8 cellular contexts compared by ENCODE assay signal in genomic region chr12:88035907-88036289, GRCh38. TPM values are rescaled to one million over a fixed set of nuclear protein-coding genes. Genes with fewer than 3 reads are reported as not detected.
DNase-seq lines count a peak whose midpoint lies in the region; ATAC-seq and TF ChIP-seq lines count a peak whose summit lies in the region.

No MANE protein-coding gene starts in this region.

- CTCF ChIA-PET in HEK293 (lab: Yijun Ruan, JAX) = interaction anchor here (0.6 kb wide), 1 partner anchor 358 kb away, joined by 3 read pairs; no protein-coding TSS in a partner anchor

- H3K4me3 Mint-ChIP-seq in effector memory CD8-positive, alpha-beta T cell = peak overlapping the region; percentile 94 to 95
- H3K4me3 Mint-ChIP-seq in natural killer cell treated with Interleukin-12 subunit alpha and Interleukin-12 subunit beta and Interleukin-15 and Interleukin-18, amount 100 ng/mL, for 72 hours = peak overlapping the region; percentile 96

- peaks cover 17 to 52% of the 10 kb centered on the region in 2 donors for H3K4me1 Mint-ChIP-seq in effector memory CD8-positive, alpha-beta T cell (ENCODE audit: low read depth in 2 of 2)
- H3K4me1 Mint-ChIP-seq in natural killer cell treated with Interleukin-12 subunit alpha and Interleukin-12 subunit beta and Interleukin-15 and Interleukin-18, amount 100 ng/mL, for 72 hours (ENCODE audit: low read depth in 2 of 2) = peaks cover 20 to 24% of the 10 kb centered on the region in 2 donors

- peak; percentile 15 for ATAC-seq in GM18517 (IDR thresholded peaks at IDR 0.05; ENCODE audit: unreplicated experiment)
- ATAC-seq in effector memory CD8-positive, alpha-beta T cell (replicated peaks) = peak; percentile 9
- ATAC-seq in natural killer cell treated with Interleukin-12 subunit alpha and Interleukin-12 subunit beta and Interleukin-15 and Interleukin-18, amount 100 ng/mL, for 72 hours = peak in 1 of 2 donors; percentile 1

- no peak for TF ChIP-seq CTCF in HEK293 (tag by site-specific recombination; IDR thresholded peaks at IDR 0.05)

- POLR2A ChIA-PET in HEK293 (lab: Yijun Ruan, JAX) = interaction anchor here (0.6 kb wide), 1 partner anchor 12 kb away, joined by 4 read pairs; no protein-coding TSS in a partner anchor

- H3K4me1 ChIP-seq in HEK293 (ENCODE audit: control insufficient read depth, insufficient read depth, low read length) = peaks cover 7% of the 10 kb centered on the region; the same call in 1 of the 2 replicates

- H3K36me3 ChIP-seq in HEK293 (ENCODE audit: control insufficient read depth in 2 of 2, insufficient read depth in 1 of 2, low read length in 2 of 2) = peaks cover 0 to 3% of the 10 kb centered on the region in 2 experiments; a peak in 1 of 3 replicates

- H3K27me3 Mint-ChIP-seq in effector memory CD8-positive, alpha-beta T cell = no peaks in the 10 kb centered on the region
- no peaks in the 10 kb centered on the region for H3K27me3 Mint-ChIP-seq in natural killer cell treated with Interleukin-12 subunit alpha and Interleukin-12 subunit beta and Interleukin-15 and Interleukin-18, amount 100 ng/mL, for 72 hours

- H3K27ac ChIP-seq in HEK293 (ENCODE audit: extremely low read depth, low read depth, low read length) = peak overlapping the region; percentile 65

- DNase-seq in NCI-H69 (lab: John Stamatoyannopoulos, UW) = peak; percentile 64
- no peak for DNase-seq in effector memory CD8-positive, alpha-beta T cell
- DNase-seq in natural killer cell treated with Interleukin-12 subunit alpha and Interleukin-12 subunit beta and Interleukin-15 and Interleukin-18, amount 100 ng/mL, for 72 hours (ENCODE audit: low spot score) = no peak
- no peak for DNase-seq in amniotic stem cell (lab: John Stamatoyannopoulos, UW)
- DNase-seq in SHP77 treated with DMSO at 0.1 percent for 48 hours (lab: John Stamatoyannopoulos, UW) = no peak
- DNase-seq in HCEC 1CT = no peak

- peak overlapping the region; percentile 87 for H3K4me3 ChIP-seq in HEK293 (ENCODE audit: low read depth, low read length)

- H3K9me3 Mint-ChIP-seq in effector memory CD8-positive, alpha-beta T cell = no peaks in the 10 kb centered on the region
- no peaks in the 10 kb centered on the region for H3K9me3 Mint-ChIP-seq in natural killer cell treated with Interleukin-12 subunit alpha and Interleukin-12 subunit beta and Interleukin-15 and Interleukin-18, amount 100 ng/mL, for 72 hours

- no peaks in the 10 kb centered on the region for H3K9me3 ChIP-seq in HEK293 (ENCODE audit: control insufficient read depth, insufficient read depth, low read depth, low read length)

- peaks cover 14% of the 10 kb centered on the region for H3K36me3 Mint-ChIP-seq in effector memory CD8-positive, alpha-beta T cell (ENCODE audit: insufficient read depth)
- H3K36me3 Mint-ChIP-seq in natural killer cell treated with Interleukin-12 subunit alpha and Interleukin-12 subunit beta and Interleukin-15 and Interleukin-18, amount 100 ng/mL, for 72 hours = no peaks in the 10 kb centered on the region

- H3K27ac Mint-ChIP-seq in effector memory CD8-positive, alpha-beta T cell = peak overlapping the region; percentile 92
- peak overlapping the region; percentile 78 to 90 for H3K27ac Mint-ChIP-seq in natural killer cell treated with Interleukin-12 subunit alpha and Interleukin-12 subunit beta and Interleukin-15 and Interleukin-18, amount 100 ng/mL, for 72 hours

TF ChIP-seq in HEK293, 187 proteins besides CTCF, POLR2A, EP300 and RAD21:
- TF ChIP-seq PRDM10 (tag by site-specific recombination; IDR thresholded peaks at IDR 0.05) (peak; percentile 82), ZNF292 (tag by site-specific recombination; IDR thresholded peaks at IDR 0.05; ENCODE audit: borderline replicate concordance, low read depth) (no peak), ZNF274 (IDR thresholded peaks at IDR 0.05; ENCODE audit: low read length) (no peak), ZNF274 (tag by site-specific recombination; IDR thresholded peaks at IDR 0.05; ENCODE audit: borderline replicate concordance) (no peak), ZBTB8A (tag by site-specific recombination; IDR thresholded peaks at IDR 0.05) (no peak), ZNF707 (tag by site-specific recombination; IDR thresholded peaks at IDR 0.05) (no peak), HIC1 (tag by site-specific recombination; IDR thresholded peaks at IDR 0.05) (no peak), ZBTB21 (tag by site-specific recombination; IDR thresholded peaks at IDR 0.05) (no peak), ZBTB1 (tag by site-specific recombination; IDR thresholded peaks at IDR 0.05) (no peak), ZNF629 (tag by site-specific recombination; IDR thresholded peaks at IDR 0.05) (no peak), ZNF10 (tag by site-specific recombination; IDR thresholded peaks at IDR 0.05) (peak; percentile 37; the same call in 1 of the 2 replicates)

RNA-seq across cellular contexts. Expression of gene C12orf50, which starts 6.7 kb away (rescaled TPM):
- not detected for total RNA-seq in natural killer cell treated with Interleukin-12 subunit alpha and Interleukin-12 subunit beta and Interleukin-15 and Interleukin-18, amount 100 ng/mL, for 72 hours
